In the genomic region with DNA sequence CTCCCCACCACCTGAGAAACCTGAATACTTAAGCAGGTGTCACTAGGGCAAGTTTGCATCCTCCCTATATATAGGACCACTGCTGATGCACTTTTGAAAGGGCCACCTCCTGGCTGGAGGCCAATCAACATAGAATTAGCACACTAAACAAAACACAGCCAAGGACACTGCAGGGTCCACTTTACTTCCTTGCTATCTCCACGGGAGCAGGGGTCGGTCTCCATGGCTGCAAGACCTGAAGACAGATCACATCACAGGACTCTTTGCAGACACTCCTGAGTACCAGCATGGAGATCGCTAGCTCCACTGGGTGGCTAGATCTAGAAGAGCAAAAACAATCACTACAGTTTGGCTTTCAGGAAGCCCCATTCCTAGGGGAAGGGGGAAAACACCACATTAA, we compare ENCODE assay signal across 17 cellular contexts.
A peak's percentile ranks its signal among the peaks of the same experiment; 100 is the strongest.
DNase-seq lines count a peak whose midpoint lies in the region; ATAC-seq and TF ChIP-seq lines count a peak whose summit lies in the region.
"Had no signal": no experiment of that assay in that cellular context is flagged by ENCODE, and none has a peak within 500 bp of the region (broad histone marks: within the 10 kb centered on the region; RNA-seq: fewer than 3 reads in every experiment).

No MANE protein-coding gene starts in this region.

- H3K36me3 Mint-ChIP-seq in osteocyte (ENCODE audit: unreplicated experiment) = no peaks in the 10 kb centered on the region

- no peaks in the 10 kb centered on the region; the same call in 1 of the 2 replicates for H3K27me3 ChIP-seq in H7 (ENCODE audit: control insufficient read depth, insufficient read depth, low read length)
- no peaks in the 10 kb centered on the region for H3K27me3 ChIP-seq in iPS DF 6.9 (ENCODE audit: control insufficient read depth, insufficient read depth, low read length)
- H3K27me3 ChIP-seq in uterus = no peaks in the 10 kb centered on the region
- H3K27me3 ChIP-seq: BLaER1, gastroesophageal sphincter had no signal

- no peak overlapping the region for H3K27ac Mint-ChIP-seq in osteocyte (ENCODE audit: unreplicated experiment)
- H3K27ac Mint-ChIP-seq: nephron had no signal

- peaks cover 28% of the 10 kb centered on the region for H3K27me3 Mint-ChIP-seq in osteocyte (ENCODE audit: unreplicated experiment)

- H3K4me3 Mint-ChIP-seq in osteocyte (ENCODE audit: unreplicated experiment) = no peak overlapping the region
- H3K4me3 Mint-ChIP-seq: nephron had no signal

- no peaks in the 10 kb centered on the region for H3K9me3 Mint-ChIP-seq in osteocyte (ENCODE audit: unreplicated experiment)

- no peak for ATAC-seq in HG02798 (IDR thresholded peaks at IDR 0.05; ENCODE audit: poor library complexity, unreplicated experiment)
- ATAC-seq: gastroesophageal sphincter; stimulated activated naive CD8-positive, alpha-beta T cell treated with anti-CD3 and anti-CD28 coated beads, Interleukin-15, Interleukin-2, amounts not matched to agents 100 U/mL and 50 U/mL, for 24 hours had no signal

- TF ChIP-seq CTCF in osteocyte (IDR thresholded peaks at IDR 0.05) (no peak), uterus (IDR thresholded peaks at IDR 0.05) (no peak)

- no peak overlapping the region for H3K4me3 ChIP-seq in H7 (ENCODE audit: insufficient read depth, low read depth, low read length)
- H3K4me3 ChIP-seq in iPS DF 6.9 (ENCODE audit: low read length) = no peak overlapping the region
- no peak overlapping the region for H3K4me3 ChIP-seq in uterus
- H3K4me3 ChIP-seq: BLaER1, gastroesophageal sphincter, lung had no signal

- intact Hi-C loops in uterus (cut with DNase I; ENCODE audit: low total_unique reads) = no loop called here

- H3K4me1 ChIP-seq in iPS DF 6.9 (ENCODE audit: control insufficient read depth, insufficient read depth, low read length) (no peaks in the 10 kb centered on the region), uterus (no peaks in the 10 kb centered on the region)
- H3K4me1 ChIP-seq: BLaER1, gastroesophageal sphincter had no signal

- TF ChIP-seq POLR2A in uterus (IDR thresholded peaks at IDR 0.05) = no peak

- no CpG with 5 or more reads among the region's 3 CpGs for WGBS in iPS DF 6.9 (ENCODE audit: insufficient coverage, insufficient read length)

- DNase-seq in COLO668 (lab: John Stamatoyannopoulos, UW; ENCODE audit: unreplicated experiment) = peak; percentile 31
- peak; percentile 75 for DNase-seq in H7
- peak; percentile 14 for DNase-seq in NCI-H774 (lab: John Stamatoyannopoulos, UW)
- peak; percentile 43 for DNase-seq in iPS DF 6.9 (ENCODE audit: low read depth, low spot score)
- DNase-seq in osteocyte (ENCODE audit: extremely low spot score, unreplicated experiment) = no peak
- no peak for DNase-seq in RKO (ENCODE audit: low spot score)
- no peak for DNase-seq in uterus
- DNase-seq: activated CD8-positive, alpha-beta memory T cell treated with anti-CD3 and anti-CD28 coated beads, Interleukin-2, amount 50 U/mL, for 4 hours; NCI-H2227 treated with DMSO at 0.1 percent for 48 hours; OCI-M1; stimulated activated naive CD8-positive, alpha-beta T cell treated with anti-CD3 and anti-CD28 coated beads, Interleukin-15, Interleukin-2, amounts not matched to agents 100 U/mL and 50 U/mL, for 24 hours; trophoblast cell had no signal

- H3K4me1 Mint-ChIP-seq in osteocyte (ENCODE audit: unreplicated experiment) = peaks cover 2% of the 10 kb centered on the region
- H3K4me1 Mint-ChIP-seq: nephron had no signal

- H3K27ac ChIP-seq in iPS DF 6.9 (ENCODE audit: low read length) = no peak overlapping the region
- no peak overlapping the region for H3K27ac ChIP-seq in uterus
- H3K27ac ChIP-seq: BLaER1, gastroesophageal sphincter had no signal

- no peaks in the 10 kb centered on the region for H3K9me3 ChIP-seq in iPS DF 6.9 (ENCODE audit: control insufficient read depth, insufficient read depth, low read length)
- H3K9me3 ChIP-seq in uterus = no peaks in the 10 kb centered on the region

- H3K36me3 ChIP-seq in H7 (replicated peaks; ENCODE audit: control insufficient read depth, insufficient read depth, low read length) (no peaks in the 10 kb centered on the region), iPS DF 6.9 (ENCODE audit: control insufficient read depth, insufficient read depth, low read length) (no peaks in the 10 kb centered on the region), uterus (no peaks in the 10 kb centered on the region)
- H3K36me3 ChIP-seq: BLaER1, gastroesophageal sphincter had no signal

Comparison
In these comparisons a context has a peak if more than half of its experiments do, and no peak if none do; other contexts are left out.
1. DNase-seq: peak in COLO668 (single experiment), H7 (single experiment), NCI-H774 (single experiment) and iPS DF 6.9 (single experiment); none in osteocyte (single experiment), RKO (single experiment) and uterus (0 of 2).